In the genomic region with DNA sequence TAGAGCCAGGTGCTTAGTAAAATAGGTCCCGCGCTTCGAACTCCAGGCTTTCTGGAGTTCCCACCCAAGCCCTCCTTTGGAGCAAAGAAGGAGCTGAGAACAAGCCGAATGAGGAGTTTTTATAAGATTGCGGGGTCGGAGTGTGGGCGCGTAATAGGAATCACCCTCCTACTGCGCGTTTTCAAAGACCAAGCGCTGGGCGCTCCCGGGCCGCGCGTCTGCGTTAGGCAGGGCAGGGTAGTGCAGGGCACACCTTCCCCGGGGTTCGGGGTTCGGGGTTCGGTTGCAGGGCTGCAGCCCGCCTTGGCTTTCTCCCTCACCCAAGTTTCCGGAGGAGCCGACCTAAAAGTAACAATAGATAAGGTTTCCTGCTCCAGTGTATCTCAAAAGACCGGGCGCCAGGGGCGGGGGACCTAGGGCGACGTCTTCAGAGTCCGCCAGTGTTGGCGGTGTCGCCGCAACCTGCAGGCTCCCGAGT, we compare ENCODE assay signal across 1 cellular context.
TF ChIP-seq lines count a peak whose summit lies in the region.

No MANE protein-coding gene starts in this region.

TF ChIP-seq in GM23338, 12 proteins besides CTCF, POLR2A, EP300 and RAD21 (continued from another document):
- TF ChIP-seq, protein P1, sequence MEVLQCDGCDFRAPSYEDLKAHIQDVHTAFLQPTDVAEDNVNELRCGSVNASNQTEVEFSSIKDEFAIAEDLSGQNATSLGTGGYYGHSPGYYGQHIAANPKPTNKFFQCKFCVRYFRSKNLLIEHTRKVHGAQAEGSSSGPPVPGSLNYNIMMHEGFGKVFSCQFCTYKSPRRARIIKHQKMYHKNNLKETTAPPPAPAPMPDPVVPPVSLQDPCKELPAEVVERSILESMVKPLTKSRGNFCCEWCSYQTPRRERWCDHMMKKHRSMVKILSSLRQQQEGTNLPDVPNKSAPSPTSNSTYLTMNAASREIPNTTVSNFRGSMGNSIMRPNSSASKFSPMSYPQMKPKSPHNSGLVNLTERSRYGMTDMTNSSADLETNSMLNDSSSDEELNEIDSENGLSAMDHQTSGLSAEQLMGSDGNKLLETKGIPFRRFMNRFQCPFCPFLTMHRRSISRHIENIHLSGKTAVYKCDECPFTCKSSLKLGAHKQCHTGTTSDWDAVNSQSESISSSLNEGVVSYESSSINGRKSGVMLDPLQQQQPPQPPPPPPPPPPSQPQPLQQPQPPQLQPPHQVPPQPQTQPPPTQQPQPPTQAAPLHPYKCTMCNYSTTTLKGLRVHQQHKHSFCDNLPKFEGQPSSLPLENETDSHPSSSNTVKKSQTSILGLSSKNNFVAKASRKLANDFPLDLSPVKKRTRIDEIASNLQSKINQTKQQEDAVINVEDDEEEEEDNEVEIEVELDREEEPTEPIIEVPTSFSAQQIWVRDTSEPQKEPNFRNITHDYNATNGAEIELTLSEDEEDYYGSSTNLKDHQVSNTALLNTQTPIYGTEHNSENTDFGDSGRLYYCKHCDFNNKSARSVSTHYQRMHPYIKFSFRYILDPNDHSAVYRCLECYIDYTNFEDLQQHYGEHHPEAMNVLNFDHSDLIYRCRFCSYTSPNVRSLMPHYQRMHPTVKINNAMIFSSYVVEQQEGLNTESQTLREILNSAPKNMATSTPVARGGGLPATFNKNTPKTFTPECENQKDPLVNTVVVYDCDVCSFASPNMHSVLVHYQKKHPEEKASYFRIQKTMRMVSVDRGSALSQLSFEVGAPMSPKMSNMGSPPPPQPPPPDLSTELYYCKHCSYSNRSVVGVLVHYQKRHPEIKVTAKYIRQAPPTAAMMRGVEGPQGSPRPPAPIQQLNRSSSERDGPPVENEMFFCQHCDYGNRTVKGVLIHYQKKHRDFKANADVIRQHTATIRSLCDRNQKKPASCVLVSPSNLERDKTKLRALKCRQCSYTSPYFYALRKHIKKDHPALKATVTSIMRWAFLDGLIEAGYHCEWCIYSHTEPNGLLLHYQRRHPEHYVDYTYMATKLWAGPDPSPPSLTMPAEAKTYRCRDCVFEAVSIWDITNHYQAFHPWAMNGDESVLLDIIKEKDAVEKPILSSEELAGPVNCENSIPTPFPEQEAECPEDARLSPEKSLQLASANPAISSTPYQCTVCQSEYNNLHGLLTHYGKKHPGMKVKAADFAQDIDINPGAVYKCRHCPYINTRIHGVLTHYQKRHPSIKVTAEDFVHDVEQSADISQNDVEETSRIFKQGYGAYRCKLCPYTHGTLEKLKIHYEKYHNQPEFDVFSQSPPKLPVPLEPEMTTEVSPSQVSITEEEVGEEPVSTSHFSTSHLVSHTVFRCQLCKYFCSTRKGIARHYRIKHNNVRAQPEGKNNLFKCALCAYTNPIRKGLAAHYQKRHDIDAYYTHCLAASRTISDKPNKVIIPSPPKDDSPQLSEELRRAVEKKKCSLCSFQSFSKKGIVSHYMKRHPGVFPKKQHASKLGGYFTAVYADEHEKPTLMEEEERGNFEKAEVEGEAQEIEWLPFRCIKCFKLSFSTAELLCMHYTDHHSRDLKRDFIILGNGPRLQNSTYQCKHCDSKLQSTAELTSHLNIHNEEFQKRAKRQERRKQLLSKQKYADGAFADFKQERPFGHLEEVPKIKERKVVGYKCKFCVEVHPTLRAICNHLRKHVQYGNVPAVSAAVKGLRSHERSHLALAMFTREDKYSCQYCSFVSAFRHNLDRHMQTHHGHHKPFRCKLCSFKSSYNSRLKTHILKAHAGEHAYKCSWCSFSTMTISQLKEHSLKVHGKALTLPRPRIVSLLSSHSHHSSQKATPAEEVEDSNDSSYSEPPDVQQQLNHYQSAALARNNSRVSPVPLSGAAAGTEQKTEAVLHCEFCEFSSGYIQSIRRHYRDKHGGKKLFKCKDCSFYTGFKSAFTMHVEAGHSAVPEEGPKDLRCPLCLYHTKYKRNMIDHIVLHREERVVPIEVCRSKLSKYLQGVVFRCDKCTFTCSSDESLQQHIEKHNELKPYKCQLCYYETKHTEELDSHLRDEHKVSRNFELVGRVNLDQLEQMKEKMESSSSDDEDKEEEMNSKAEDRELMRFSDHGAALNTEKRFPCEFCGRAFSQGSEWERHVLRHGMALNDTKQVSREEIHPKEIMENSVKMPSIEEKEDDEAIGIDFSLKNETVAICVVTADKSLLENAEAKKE (CRISPR knock-in tag; IDR thresholded peaks at IDR 0.05) = no peak
- TF ChIP-seq POLR2AphosphoS5 (IDR thresholded peaks at IDR 0.05; ENCODE audit: low read depth) (no peak), JUNB (IDR thresholded peaks at IDR 0.05; ENCODE audit: unreplicated experiment) (no peak), NANOG (IDR thresholded peaks at IDR 0.05; ENCODE audit: borderline replicate concordance) (no peak), STAT1 (IDR thresholded peaks at IDR 0.05; ENCODE audit: unreplicated experiment) (no peak), EZH2phosphoT487 (IDR thresholded peaks at IDR 0.05; ENCODE audit: unreplicated experiment) (peak; percentile 77), CREB1 (CRISPR knock-in tag; IDR thresholded peaks at IDR 0.05; ENCODE audit: low read depth) (no peak), EZH2 (IDR thresholded peaks at IDR 0.05; ENCODE audit: low read depth, unreplicated experiment) (peak; percentile 93), ZNF114 (CRISPR knock-in tag; IDR thresholded peaks at IDR 0.05) (no peak)
- TF ChIP-seq, protein P2, sequence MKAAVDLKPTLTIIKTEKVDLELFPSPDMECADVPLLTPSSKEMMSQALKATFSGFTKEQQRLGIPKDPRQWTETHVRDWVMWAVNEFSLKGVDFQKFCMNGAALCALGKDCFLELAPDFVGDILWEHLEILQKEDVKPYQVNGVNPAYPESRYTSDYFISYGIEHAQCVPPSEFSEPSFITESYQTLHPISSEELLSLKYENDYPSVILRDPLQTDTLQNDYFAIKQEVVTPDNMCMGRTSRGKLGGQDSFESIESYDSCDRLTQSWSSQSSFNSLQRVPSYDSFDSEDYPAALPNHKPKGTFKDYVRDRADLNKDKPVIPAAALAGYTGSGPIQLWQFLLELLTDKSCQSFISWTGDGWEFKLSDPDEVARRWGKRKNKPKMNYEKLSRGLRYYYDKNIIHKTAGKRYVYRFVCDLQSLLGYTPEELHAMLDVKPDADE (IDR thresholded peaks at IDR 0.05) = no peak
